23 cellular contexts compared by ENCODE assay signal in genomic region chr17:68805609-68806008, GRCh38.
"Had no signal": no experiment of that assay in that cellular context is flagged by ENCODE, and none has a peak within 500 bp of the region (broad histone marks: within the 10 kb centered on the region; RNA-seq: fewer than 3 reads in every experiment).

No MANE protein-coding gene starts in this region.

- DNase-seq: dermis blood vessel endothelial cell; dorsolateral prefrontal cortex; effector CD4-positive, alpha-beta T cell; effector memory CD4-positive, alpha-beta T cell; erythroblast; esophagus squamous epithelium; foreskin fibroblast; foreskin melanocyte; gastrocnemius medialis; glutamatergic neuron; head of caudate nucleus; heart right ventricle; hippocampal formation; left cardiac atrium; left ventricle myocardium superior; lower lobe of right lung; mesenchymal stem cell; mucosa of descending colon had no signal

- H3K4me3 Mint-ChIP-seq: mesothelial cell of epicardium had no signal

- ATAC-seq: esophagus mucosa, gastrocnemius medialis, heart right ventricle, left cardiac atrium, left lung, left ventricle myocardium superior, lower lobe of right lung, mucosa of descending colon had no signal

- H3K4me1 ChIP-seq: esophagus squamous epithelium, gastrocnemius medialis, left lung had no signal

- H3K27ac Mint-ChIP-seq: mesothelial cell of epicardium had no signal

- H3K27ac ChIP-seq: coronary artery, dorsolateral prefrontal cortex, epithelial cell of prostate, esophagus squamous epithelium, gastrocnemius medialis, heart right ventricle, left lung, lower lobe of right lung had no signal

- H3K27me3 ChIP-seq: dorsolateral prefrontal cortex, esophagus squamous epithelium, gastrocnemius medialis, heart right ventricle, left lung had no signal

- H3K36me3 ChIP-seq: esophagus squamous epithelium, gastrocnemius medialis, heart right ventricle, left lung, lower lobe of right lung had no signal

- H3K4me3 ChIP-seq: coronary artery, dorsolateral prefrontal cortex, esophagus squamous epithelium, gastrocnemius medialis, heart right ventricle, left lung, lower lobe of right lung, mucosa of descending colon had no signal

- H3K36me3 Mint-ChIP-seq: mesothelial cell of epicardium had no signal

- H3K9me3 ChIP-seq: esophagus squamous epithelium, gastrocnemius medialis, left lung, lower lobe of right lung, mucosa of descending colon had no signal

- H3K4me1 Mint-ChIP-seq: mesothelial cell of epicardium had no signal
